Comparison of ENCODE assay signal across 28 cellular contexts in genomic region chr7:46675456-46675855, GRCh38.
"Had no signal": no experiment of that assay in that cellular context is flagged by ENCODE, and none has a peak within 500 bp of the region (broad histone marks: within the 10 kb centered on the region; RNA-seq: fewer than 3 reads in every experiment).

No MANE protein-coding gene starts in this region.

- H3K27me3 Mint-ChIP-seq: progenitor cell of endocrine pancreas; stimulated activated naive B cell treated with anti-CD40 and anti-IgM and Interleukin-4, amounts not matched to agents 10 μg/mL and 1 μg/mL and 100 μg/mL, for 72 hours; stimulated activated naive CD8-positive, alpha-beta T cell treated with anti-CD3 and anti-CD28 coated beads, Interleukin-15, Interleukin-2, amounts not matched to agents 100 ng/mL and 50 ng/mL, for 24 hours had no signal

- H3K9me3 Mint-ChIP-seq: nephron; neural progenitor cell; stimulated activated effector memory CD8-positive, alpha-beta T cell treated with anti-CD3 and anti-CD28 coated beads, Interleukin-12 subunit alpha, Interleukin-12 subunit beta, amount 100 ng/mL, for 72 hours; stimulated activated naive B cell treated with anti-CD40 and anti-IgM and Interleukin-4, amounts not matched to agents 10 μg/mL and 1 μg/mL and 100 μg/mL, for 72 hours had no signal

- FAIRE-seq: small intestine had no signal

- H3K4me2 ChIP-seq: neural progenitor cell had no signal

- H2AFZ ChIP-seq: neural progenitor cell, parathyroid adenoma had no signal

- H3K9ac ChIP-seq: neural progenitor cell, parathyroid adenoma had no signal

- H3K36me3 Mint-ChIP-seq: naive thymus-derived CD4-positive, alpha-beta T cell; natural killer cell; neural progenitor cell; stimulated activated effector memory CD8-positive, alpha-beta T cell treated with anti-CD3 and anti-CD28 coated beads, Interleukin-12 subunit alpha, Interleukin-12 subunit beta, amount 100 ng/mL, for 72 hours; stimulated activated naive B cell treated with anti-CD40 and anti-IgM and Interleukin-4, amounts not matched to agents 10 μg/mL and 1 μg/mL and 100 μg/mL, for 72 hours had no signal

- H3K79me2 ChIP-seq: parathyroid adenoma had no signal

- H3K27ac ChIP-seq: neural progenitor cell, ovary, parathyroid adenoma, psoas muscle, right lobe of liver, sigmoid colon, stomach, thoracic aorta, thyroid gland, tibial nerve, upper lobe of right lung, uterus had no signal

- ATAC-seq: naive thymus-derived CD4-positive, alpha-beta T cell; natural killer cell; psoas muscle; right cardiac atrium; right lobe of liver; stimulated activated effector memory CD8-positive, alpha-beta T cell treated with anti-CD3 and anti-CD28 coated beads, Interleukin-12 subunit alpha, Interleukin-12 subunit beta, amount 100 ng/mL, for 72 hours; stimulated activated naive B cell treated with anti-CD40 and anti-IgM and Interleukin-4, amounts not matched to agents 10 μg/mL and 1 μg/mL and 100 μg/mL, for 72 hours; upper lobe of right lung had no signal

- H3K27me3 ChIP-seq: neural progenitor cell, ovary, right lobe of liver, sigmoid colon, stomach, thyroid gland, tibial nerve, upper lobe of right lung, uterus had no signal

- H3K4me3 Mint-ChIP-seq: naive thymus-derived CD4-positive, alpha-beta T cell; natural killer cell; nephron; neural progenitor cell; stimulated activated effector memory CD8-positive, alpha-beta T cell treated with anti-CD3 and anti-CD28 coated beads, Interleukin-12 subunit alpha, Interleukin-12 subunit beta, amount 100 ng/mL, for 72 hours; stimulated activated naive B cell treated with anti-CD40 and anti-IgM and Interleukin-4, amounts not matched to agents 10 μg/mL and 1 μg/mL and 100 μg/mL, for 72 hours; stimulated activated naive CD8-positive, alpha-beta T cell treated with anti-CD3 and anti-CD28 coated beads, Interleukin-15, Interleukin-2, amounts not matched to agents 100 ng/mL and 50 ng/mL, for 24 hours had no signal

- H3K27ac Mint-ChIP-seq: naive thymus-derived CD4-positive, alpha-beta T cell; natural killer cell; nephron; neural progenitor cell; progenitor cell of endocrine pancreas; stimulated activated effector memory CD8-positive, alpha-beta T cell treated with anti-CD3 and anti-CD28 coated beads, Interleukin-12 subunit alpha, Interleukin-12 subunit beta, amount 100 ng/mL, for 72 hours; stimulated activated naive B cell treated with anti-CD40 and anti-IgM and Interleukin-4, amounts not matched to agents 10 μg/mL and 1 μg/mL and 100 μg/mL, for 72 hours; stimulated activated naive CD8-positive, alpha-beta T cell treated with anti-CD3 and anti-CD28 coated beads, Interleukin-15, Interleukin-2, amounts not matched to agents 100 ng/mL and 50 ng/mL, for 24 hours had no signal

- H3K4me1 ChIP-seq: parathyroid adenoma, psoas muscle, right lobe of liver, sigmoid colon, stomach, tibial nerve, upper lobe of right lung, uterus had no signal

- H3K36me3 ChIP-seq: neural progenitor cell, ovary, right lobe of liver, sigmoid colon, stomach, thoracic aorta, thyroid gland, tibial nerve, upper lobe of right lung, uterus had no signal

- H3K4me1 Mint-ChIP-seq: naive thymus-derived CD4-positive, alpha-beta T cell; natural killer cell; nephron; stimulated activated effector memory CD8-positive, alpha-beta T cell treated with anti-CD3 and anti-CD28 coated beads, Interleukin-12 subunit alpha, Interleukin-12 subunit beta, amount 100 ng/mL, for 72 hours; stimulated activated naive B cell treated with anti-CD40 and anti-IgM and Interleukin-4, amounts not matched to agents 10 μg/mL and 1 μg/mL and 100 μg/mL, for 72 hours had no signal

- H3K4me3 ChIP-seq: neural progenitor cell, ovary, psoas muscle, right lobe of liver, sigmoid colon, stomach, thoracic aorta, thyroid gland, tibial nerve, upper lobe of right lung, uterus had no signal

- H3K9me3 ChIP-seq: ovary, psoas muscle, right lobe of liver, sigmoid colon, stomach, thoracic aorta, thyroid gland, tibial nerve, upper lobe of right lung, uterus had no signal

- DNase-seq: naive thymus-derived CD4-positive, alpha-beta T cell; natural killer cell; occipital lobe; ovary; posterior cingulate gyrus; psoas muscle; right cardiac atrium; right lobe of liver; sigmoid colon; small intestine; stimulated activated CD4-positive, alpha-beta T cell treated with anti-CD3 and anti-CD28 coated beads, Interleukin-15, amount 100 ng/mL, for 24 hours; stimulated activated CD4-positive, alpha-beta T cell treated with anti-CD3 and anti-CD28 coated beads, Interleukin-2, amount 100 ng/mL, for 24 hours; stimulated activated CD4-positive, alpha-beta T cell treated with anti-CD3 and anti-CD28 coated beads, Interleukin-2, amount 100 ng/mL, for 48 hours; stimulated activated CD4-positive, alpha-beta T cell treated with anti-CD3 and anti-CD28 coated beads, Interleukin-4, amount 100 ng/mL, for 24 hours; stimulated activated naive B cell treated with anti-CD40 and anti-IgM and Interleukin-4, amounts not matched to agents 10 μg/mL and 1 μg/mL and 100 μg/mL, for 72 hours; stimulated activated naive CD4-positive, alpha-beta T cell treated with Interleukin-2 at 50 U/mL for 16 hours; stomach; thyroid gland; upper lobe of right lung; uterus had no signal
